Comparison of ENCODE assay signal across 1 cellular context in genomic region chr1:67832737-67833594, GRCh38.
A peak's percentile ranks its signal among the peaks of the same experiment; 100 is the strongest.
TF ChIP-seq lines count a peak whose summit lies in the region.

Gene GNG12, minus strand, starts transcription at chr1:67833467. Its CDS starts 125,781 bp downstream, at chr1:67707686.

TF ChIP-seq in WTC11, 78 proteins besides CTCF, POLR2A, EP300 and RAD21 (continued from another document):
- TF ChIP-seq ARID4B (CRISPR knock-in tag; IDR thresholded peaks at IDR 0.05; ENCODE audit: borderline replicate concordance) (peak; percentile 56; the same call in 1 of the 2 replicates), ZMAT4 (CRISPR knock-in tag; IDR thresholded peaks at IDR 0.05) (no peak), TEAD1 (CRISPR knock-in tag; IDR thresholded peaks at IDR 0.05) (peak; percentile 54; the same call in 1 of the 2 replicates), MYBL2 (CRISPR knock-in tag; IDR thresholded peaks at IDR 0.05) (peak; percentile 62; the same call in 1 of the 2 replicates), USF1 (CRISPR knock-in tag; IDR thresholded peaks at IDR 0.05) (0 out of 2 replicates have a peak, but pooled peaks have one; percentile 30), PRRX2 (CRISPR knock-in tag; IDR thresholded peaks at IDR 0.05) (0 out of 2 replicates have a peak, but pooled peaks have one; percentile 22), ZNF138 (CRISPR knock-in tag; conservative IDR thresholded peaks at IDR 0.05) (no peak), HMGXB4 (CRISPR knock-in tag; IDR thresholded peaks at IDR 0.05) (peak; percentile 62; the same call in 1 of the 2 replicates), ZNF121 (CRISPR knock-in tag; IDR thresholded peaks at IDR 0.05) (peak; percentile 99), ATF1 (CRISPR knock-in tag; IDR thresholded peaks at IDR 0.05) (no peak), ETV6 (CRISPR knock-in tag; IDR thresholded peaks at IDR 0.05) (peak; percentile 21; the same call in 1 of the 2 replicates), MXD4 (CRISPR knock-in tag; IDR thresholded peaks at IDR 0.05; ENCODE audit: borderline replicate concordance) (no peak), AR (CRISPR knock-in tag; IDR thresholded peaks at IDR 0.05) (no peak)
